In the genomic region with DNA sequence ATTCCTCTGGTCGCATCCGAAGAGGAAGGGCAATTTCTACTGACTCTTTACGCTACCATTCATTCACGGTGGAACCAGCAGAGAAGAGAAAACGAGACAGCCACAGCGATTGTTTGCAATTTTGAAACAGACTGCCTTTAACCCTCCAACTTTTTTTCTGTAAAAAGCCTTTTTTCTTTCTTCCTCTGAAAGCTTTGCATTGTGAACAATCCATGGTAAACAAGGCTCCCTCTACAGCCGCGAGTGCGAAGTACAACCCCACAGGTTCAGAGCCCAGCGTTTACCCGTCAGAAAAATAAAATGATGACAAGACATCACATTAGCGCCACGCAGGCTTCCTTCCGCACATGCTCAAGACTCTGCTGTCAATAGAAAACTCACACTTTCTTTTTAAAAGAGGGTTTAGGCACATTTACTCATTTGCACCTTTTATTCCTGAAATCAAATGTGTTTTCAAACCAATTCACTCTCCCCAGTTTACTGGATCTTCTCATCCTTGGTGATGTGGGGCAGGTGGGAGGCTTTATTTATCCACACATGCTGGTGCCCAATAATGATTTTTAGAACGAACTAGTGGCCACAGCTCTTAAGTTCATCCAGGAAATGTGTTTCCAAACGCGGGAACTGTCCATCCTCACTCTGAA, we compare ENCODE assay signal across 1 cellular context.
TF ChIP-seq lines count a peak whose summit lies in the region.

No MANE protein-coding gene starts in this region.

TF ChIP-seq in H1, 55 proteins besides CTCF, POLR2A, EP300 and RAD21 (continued from another document):
- TF ChIP-seq SIX5 (IDR thresholded peaks at IDR 0.05; ENCODE audit: low read depth, low read length) (no peak), KDM5A (IDR thresholded peaks at IDR 0.05; ENCODE audit: low read length) (no peak)
